1 cellular context compared by ENCODE assay signal in the genomic region with DNA sequence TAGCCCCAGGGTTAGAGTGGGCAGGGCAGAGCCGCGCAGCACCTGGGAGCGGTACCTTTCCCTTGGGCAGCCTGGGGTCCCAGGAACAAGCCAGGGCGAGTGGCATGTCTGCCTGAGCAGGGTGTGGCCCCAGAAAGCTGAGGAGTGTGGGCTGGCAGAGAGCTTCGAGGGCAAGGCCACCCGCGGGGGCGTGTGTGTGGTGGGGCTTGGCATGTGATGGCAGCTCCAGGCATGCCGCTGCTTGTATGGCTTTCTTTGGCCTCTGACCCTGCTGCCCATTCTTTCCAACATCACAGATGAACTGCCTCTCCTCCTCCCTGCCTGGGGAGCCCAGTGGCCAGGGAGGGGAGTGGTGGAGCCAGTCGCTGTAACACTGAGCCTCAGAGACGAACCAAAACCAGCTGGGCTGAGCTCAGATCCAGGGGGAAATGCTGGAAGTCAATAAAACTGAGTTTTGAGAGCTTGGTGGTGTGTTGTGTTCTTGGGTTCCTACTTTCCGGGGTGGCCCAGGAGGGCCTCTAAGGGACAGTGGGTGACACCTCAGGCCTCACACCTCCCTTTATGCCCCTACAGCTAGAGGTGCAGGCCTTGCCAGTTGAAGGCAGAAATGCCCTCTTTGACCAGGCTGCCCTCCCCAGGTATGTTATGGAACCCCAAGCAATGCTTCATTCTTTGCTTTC.
TF ChIP-seq lines count a peak whose summit lies in the region.

No MANE protein-coding gene starts in this region.

TF ChIP-seq in GM12878, 131 proteins besides CTCF, POLR2A, EP300 and RAD21:
- TF ChIP-seq, protein P1, sequence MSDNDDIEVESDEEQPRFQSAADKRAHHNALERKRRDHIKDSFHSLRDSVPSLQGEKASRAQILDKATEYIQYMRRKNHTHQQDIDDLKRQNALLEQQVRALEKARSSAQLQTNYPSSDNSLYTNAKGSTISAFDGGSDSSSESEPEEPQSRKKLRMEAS (IDR thresholded peaks at IDR 0.05; ENCODE audit: low read depth, low read length) = no peak
- no peak for TF ChIP-seq HDGF (IDR thresholded peaks at IDR 0.05)
- no peak for TF ChIP-seq LARP7 (IDR thresholded peaks at IDR 0.05)
- TF ChIP-seq, protein P2, sequence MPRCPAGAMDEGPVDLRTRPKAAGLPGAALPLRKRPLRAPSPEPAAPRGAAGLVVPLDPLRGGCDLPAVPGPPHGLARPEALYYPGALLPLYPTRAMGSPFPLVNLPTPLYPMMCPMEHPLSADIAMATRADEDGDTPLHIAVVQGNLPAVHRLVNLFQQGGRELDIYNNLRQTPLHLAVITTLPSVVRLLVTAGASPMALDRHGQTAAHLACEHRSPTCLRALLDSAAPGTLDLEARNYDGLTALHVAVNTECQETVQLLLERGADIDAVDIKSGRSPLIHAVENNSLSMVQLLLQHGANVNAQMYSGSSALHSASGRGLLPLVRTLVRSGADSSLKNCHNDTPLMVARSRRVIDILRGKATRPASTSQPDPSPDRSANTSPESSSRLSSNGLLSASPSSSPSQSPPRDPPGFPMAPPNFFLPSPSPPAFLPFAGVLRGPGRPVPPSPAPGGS (IDR thresholded peaks at IDR 0.05; ENCODE audit: borderline replicate concordance, insufficient read depth, low read depth, low read length, poor library complexity, severe bottlenecking) = no peak
TF ChIP-seq in GM12878: peak in this region for 0.
